15 cellular contexts compared by ENCODE assay signal in the genomic region with DNA sequence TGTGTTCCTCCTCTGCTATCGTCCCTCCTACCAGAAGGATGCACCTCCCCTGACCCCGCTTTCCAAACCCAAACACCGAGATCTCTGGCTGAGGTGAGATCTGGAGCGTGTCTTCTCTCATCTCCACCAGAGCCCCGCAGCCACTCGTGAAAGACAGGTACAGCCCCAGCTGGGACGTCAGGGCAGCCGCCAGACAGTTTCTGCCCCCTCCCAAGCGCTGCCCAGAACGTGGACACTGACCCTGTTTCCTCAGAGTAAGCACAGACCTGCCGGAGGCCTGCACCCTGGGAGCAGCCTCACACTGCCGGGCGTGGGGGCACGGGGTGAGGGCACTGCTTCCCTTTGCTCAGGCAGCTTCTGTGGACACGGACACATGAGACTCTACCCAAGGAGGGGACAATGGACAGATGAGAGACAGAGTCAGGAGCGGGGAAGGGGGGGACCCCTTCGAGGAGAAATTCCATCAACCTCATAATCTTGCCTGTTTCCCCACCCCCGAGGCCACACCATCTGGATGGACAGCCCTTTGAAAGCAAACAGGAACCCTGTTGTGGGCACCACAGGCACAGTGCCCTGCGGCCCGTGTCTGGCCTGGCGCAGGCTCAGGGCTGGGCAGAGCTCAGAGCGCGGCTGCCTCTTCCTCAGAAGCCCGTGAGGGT.
A peak's percentile ranks its signal among the peaks of the same experiment; 100 is the strongest.
DNase-seq lines count a peak whose midpoint lies in the region; ATAC-seq and TF ChIP-seq lines count a peak whose summit lies in the region.
"Had no signal": no experiment of that assay in that cellular context is flagged by ENCODE, and none has a peak within 500 bp of the region (broad histone marks: within the 10 kb centered on the region; RNA-seq: fewer than 3 reads in every experiment).

No MANE protein-coding gene starts in this region.

- H3K36me3 ChIP-seq in neural progenitor cell (no peaks in the 10 kb centered on the region), transverse colon (no peaks in the 10 kb centered on the region), brain microvascular endothelial cell (replicated peaks) (no peaks in the 10 kb centered on the region)
- H3K36me3 ChIP-seq: BLaER1 treated with 17β-estradiol and CSF1 and Interleukin-3, amounts not matched to agents 10 nM and 100 nM had no signal

- no peaks in the 10 kb centered on the region for H3K36me3 Mint-ChIP-seq in activated naive CD4-positive, alpha-beta T cell treated with anti-CD3 and anti-CD28 coated beads, Interleukin-2, amount 10 ng/mL, durations not matched to agents 7 days and 5 days
- peaks cover 3% of the 10 kb centered on the region for H3K36me3 Mint-ChIP-seq in neural progenitor cell

- peaks cover 7% of the 10 kb centered on the region for H3K4me1 Mint-ChIP-seq in activated naive CD4-positive, alpha-beta T cell treated with anti-CD3 and anti-CD28 coated beads, Interleukin-2, amount 10 ng/mL, durations not matched to agents 7 days and 5 days
- H3K4me1 Mint-ChIP-seq in neural progenitor cell: peaks cover 41% of the 10 kb centered on the region
- H3K4me1 Mint-ChIP-seq: WTC11 had no signal

- TF ChIP-seq POLR2A in transverse colon (IDR thresholded peaks at IDR 0.05): no peak

- H3K27ac ChIP-seq in neural progenitor cell: peak overlapping the region; percentile 74
- H3K27ac ChIP-seq in transverse colon: no peak overlapping the region
- H3K27ac ChIP-seq in brain microvascular endothelial cell: no peak overlapping the region
- H3K27ac ChIP-seq: BLaER1 treated with 17β-estradiol and CSF1 and Interleukin-3, amounts not matched to agents 10 nM and 100 nM had no signal

- no peak for TF ChIP-seq EP300 in transverse colon (IDR thresholded peaks at IDR 0.05; ENCODE audit: low read depth)

- no peaks in the 10 kb centered on the region for H3K79me2 ChIP-seq in neural progenitor cell (ENCODE audit: low read depth)

- intact Hi-C loops in transverse colon (cut with DNase I; ENCODE audit: low total_unique reads): no loop called here

- TF ChIP-seq CTCF in neural progenitor cell (IDR thresholded peaks at IDR 0.05) (no peak), transverse colon (IDR thresholded peaks at IDR 0.05) (no peak), brain microvascular endothelial cell (IDR thresholded peaks at IDR 0.05; ENCODE audit: low read depth, low read length, missing control alignments) (no peak)

- H3F3A ChIP-seq in neural progenitor cell (ENCODE audit: low read depth): peaks cover 11% of the 10 kb centered on the region

- H3K9me3 ChIP-seq in neural progenitor cell (ENCODE audit: low read depth) (no peaks in the 10 kb centered on the region), transverse colon (no peaks in the 10 kb centered on the region)

- H3K4me1 ChIP-seq in neural progenitor cell (peaks cover 24% of the 10 kb centered on the region), transverse colon (peaks cover 0 to 5% (median 0%) of the 10 kb centered on the region in 4 donors)

- no peak overlapping the region for H3K4me2 ChIP-seq in neural progenitor cell
- H3K4me2 ChIP-seq: BLaER1 treated with 17β-estradiol and CSF1 and Interleukin-3, amounts not matched to agents 10 nM and 100 nM had no signal

- no peaks in the 10 kb centered on the region for H3K9me3 Mint-ChIP-seq in activated naive CD4-positive, alpha-beta T cell treated with anti-CD3 and anti-CD28 coated beads, Interleukin-2, amount 10 ng/mL, durations not matched to agents 7 days and 5 days
- peaks cover 15% of the 10 kb centered on the region for H3K9me3 Mint-ChIP-seq in neural progenitor cell

- CTCF ChIA-PET in activated naive CD4-positive, alpha-beta T cell treated with anti-CD3 and anti-CD28 coated beads, Interleukin-2, amount 10 ng/mL, durations not matched to agents 7 days and 5 days (lab: Charles Lee): no interaction called here

- 75% methylated on average over 24 of the region's 24 CpGs; no CpG with 5 or more reads in 1 of the 2 donors for WGBS in transverse colon (ENCODE audit: low coverage in 1 of 2), 2 donors

- no peaks in the 10 kb centered on the region for H4K20me1 ChIP-seq in neural progenitor cell (ENCODE audit: low read depth)
- H4K20me1 ChIP-seq: BLaER1 treated with 17β-estradiol and CSF1 and Interleukin-3, amounts not matched to agents 10 nM and 100 nM had no signal

- peak; percentile 4 for DNase-seq in activated naive CD4-positive, alpha-beta T cell treated with anti-CD3 and anti-CD28 coated beads, Interleukin-2, amount 50 U/mL, for 16 hours
- no peak for DNase-seq in activated naive CD4-positive, alpha-beta T cell treated with anti-CD3 and anti-CD28 coated beads, Interleukin-2, amount 10 ng/mL, durations not matched to agents 7 days and 5 days
- DNase-seq in iPS-NIHi11 (ENCODE audit: low spot score): peak; percentile 7
- no peak for DNase-seq in neural progenitor cell (ENCODE audit: low spot score)
- DNase-seq in transverse colon: peak; percentile 4
- DNase-seq in brain microvascular endothelial cell: no peak
- no peak for DNase-seq in DMS 273 treated with DMSO at 0.1 percent for 48 hours (lab: John Stamatoyannopoulos, UW)
- DNase-seq: Calu3, cortex of kidney, NCI-H446 had no signal

- ATAC-seq in GM18858 (IDR thresholded peaks at IDR 0.05; ENCODE audit: unreplicated experiment): no peak
- ATAC-seq: HepG2, WTC11 had no signal

- H3K4me3 ChIP-seq in neural progenitor cell (no peak overlapping the region), transverse colon (no peak overlapping the region), brain microvascular endothelial cell (ENCODE audit: low read depth, low read length) (no peak overlapping the region)
- H3K4me3 ChIP-seq: BLaER1 treated with 17β-estradiol and CSF1 and Interleukin-3, amounts not matched to agents 10 nM and 100 nM had no signal

- no peak overlapping the region for H3K9ac ChIP-seq in neural progenitor cell
- H3K9ac ChIP-seq: BLaER1 treated with 17β-estradiol and CSF1 and Interleukin-3, amounts not matched to agents 10 nM and 100 nM had no signal

- in situ Hi-C loops in transverse colon (cut with MboI; ENCODE audit: low pct_ligation_motif_present in 1 of 4, low pct_unique_long_range_greater_than_20kb in 1 of 4, low sequenced_read_pairs in 3 of 4) (no loop called here), brain microvascular endothelial cell (cut with HindIII; ENCODE audit: low pct_ligation_motif_present, low sequenced_read_pairs) (no loop called here)

- no peak overlapping the region for H2AFZ ChIP-seq in neural progenitor cell (replicated peaks)

- H3K4me3 Mint-ChIP-seq in activated naive CD4-positive, alpha-beta T cell treated with anti-CD3 and anti-CD28 coated beads, Interleukin-2, amount 10 ng/mL, durations not matched to agents 7 days and 5 days: no peak overlapping the region
- H3K4me3 Mint-ChIP-seq in neural progenitor cell: peak overlapping the region; percentile 48
- H3K4me3 Mint-ChIP-seq: nephron progenitor cell, WTC11 had no signal

- no peak overlapping the region for H3K27ac Mint-ChIP-seq in activated naive CD4-positive, alpha-beta T cell treated with anti-CD3 and anti-CD28 coated beads, Interleukin-2, amount 10 ng/mL, durations not matched to agents 7 days and 5 days
- peak overlapping the region; percentile 93 for H3K27ac Mint-ChIP-seq in neural progenitor cell
- H3K27ac Mint-ChIP-seq: WTC11 had no signal

- H3K27me3 ChIP-seq in neural progenitor cell: no peaks in the 10 kb centered on the region
- H3K27me3 ChIP-seq in transverse colon: no peaks in the 10 kb centered on the region
- no peaks in the 10 kb centered on the region for H3K27me3 ChIP-seq in brain microvascular endothelial cell (replicated peaks)

- peaks cover 38% of the 10 kb centered on the region for H3K27me3 Mint-ChIP-seq in activated naive CD4-positive, alpha-beta T cell treated with anti-CD3 and anti-CD28 coated beads, Interleukin-2, amount 10 ng/mL, durations not matched to agents 7 days and 5 days
- peaks cover 29% of the 10 kb centered on the region for H3K27me3 Mint-ChIP-seq in neural progenitor cell (ENCODE audit: insufficient read depth, low read depth)

Comparison
In these comparisons a context has a peak if more than half of its experiments do, and no peak if none do; other contexts are left out.
1. DNase-seq: peak in activated naive CD4-positive, alpha-beta T cell treated with anti-CD3 and anti-CD28 coated beads, Interleukin-2, amount 50 U/mL, for 16 hours (single experiment), iPS-NIHi11 (single experiment) and transverse colon (single experiment); none in activated naive CD4-positive, alpha-beta T cell treated with anti-CD3 and anti-CD28 coated beads, Interleukin-2, amount 10 ng/mL, durations not matched to agents 7 days and 5 days (single experiment), neural progenitor cell (single experiment), brain microvascular endothelial cell (single experiment) and DMS 273 treated with DMSO at 0.1 percent for 48 hours (single experiment).